Comparison of ENCODE assay signal across 8 cellular contexts in the genomic region with DNA sequence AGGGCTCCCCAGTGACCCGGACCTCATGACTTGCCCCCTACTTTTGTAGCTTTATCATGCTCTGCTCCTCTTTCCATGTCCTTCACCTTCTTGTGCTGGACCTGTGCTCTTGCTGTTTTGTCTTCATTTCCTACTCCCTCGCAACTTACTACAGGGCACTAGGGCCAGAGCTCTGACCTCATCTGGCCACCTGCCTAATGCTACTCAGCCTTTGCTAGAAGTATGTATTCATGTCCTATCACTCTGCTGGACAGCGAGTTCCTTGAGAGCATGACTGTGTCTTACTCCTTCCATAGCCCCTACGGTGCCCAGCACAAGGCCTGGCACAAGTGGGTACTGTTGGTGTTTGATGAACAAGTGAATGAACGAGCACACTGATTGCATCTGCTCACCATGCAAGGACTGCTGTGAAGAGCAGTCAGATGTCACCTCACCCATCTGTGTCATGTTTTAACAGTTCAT. TPM values are rescaled to one million over a fixed set of nuclear protein-coding genes. Genes with fewer than 3 reads are reported as not detected.
DNase-seq lines count a peak whose midpoint lies in the region; ATAC-seq, FAIRE-seq and TF ChIP-seq lines count a peak whose summit lies in the region.

No MANE protein-coding gene starts in this region.

- no peaks in the 10 kb centered on the region for H3K9me3 Mint-ChIP-seq in astrocyte (ENCODE audit: unreplicated experiment)

- ATAC-seq in A549: no peak
- no peak for ATAC-seq in HepG2
- ATAC-seq in GM21619 (IDR thresholded peaks at IDR 0.05; ENCODE audit: unreplicated experiment): no peak
- ATAC-seq in HG03442 (IDR thresholded peaks at IDR 0.05; ENCODE audit: unreplicated experiment): no peak

- H3K27ac ChIP-seq in A549 (no peak overlapping the region), astrocyte (ENCODE audit: low read depth, low read length) (no peak overlapping the region), HepG2 (ENCODE audit: extremely low read length, insufficient read depth, low read length) (no peak overlapping the region)

- H4K20me1 ChIP-seq in astrocyte (ENCODE audit: insufficient read depth, low read length) (peaks cover 45% of the 10 kb centered on the region), HepG2 (ENCODE audit: insufficient read depth, low read length) (peaks cover 8% of the 10 kb centered on the region)

- H3K79me2 ChIP-seq in astrocyte (ENCODE audit: insufficient read depth, low read length) (peaks cover 52% of the 10 kb centered on the region), HepG2 (ENCODE audit: insufficient read depth, low read length) (peaks cover 26% of the 10 kb centered on the region)

- TF ChIP-seq RAD21 in A549 (conservative IDR thresholded peaks at IDR 0.05 in 1 of 2, IDR thresholded peaks at IDR 0.05 in 1 of 2) (no peak), HepG2 (CRISPR knock-in tag; IDR thresholded peaks at IDR 0.05) (no peak)

- H3K4me3 ChIP-seq in A549: no peak overlapping the region
- peak overlapping the region; percentile 85 for H3K4me3 ChIP-seq in HFF-Myc (replicated peaks; ENCODE audit: low read depth, low read length)
- no peak overlapping the region for H3K4me3 ChIP-seq in astrocyte (ENCODE audit: insufficient read depth, low read depth, low read length)
- peak overlapping the region; percentile 90 to 94 (median 94); a peak in 5 of 6 replicates for H3K4me3 ChIP-seq in HepG2 (replicated peaks in 1 of 3; ENCODE audit: insufficient read depth in 1 of 3, low read depth in 2 of 3, low read length in 3 of 3)

- in situ Hi-C loops in HepG2 (cut with HindIII; ENCODE audit: extremely low pct_ligation_motif_present, low pct_unique_long_range_greater_than_20kb): loop anchor here (10.0 to 25.0 kb wide), 2 partner anchors 173 to 209 kb away; a partner anchor contains a TSS

- H3K9me3 ChIP-seq in A549: no peaks in the 10 kb centered on the region
- H3K9me3 ChIP-seq in astrocyte (ENCODE audit: insufficient read depth, low read depth, low read length): no peaks in the 10 kb centered on the region
- H3K9me3 ChIP-seq in HepG2 (ENCODE audit: low read length): no peaks in the 10 kb centered on the region

- H3K4me2 ChIP-seq in A549: peak overlapping the region; percentile 83
- peak overlapping the region; percentile 90 for H3K4me2 ChIP-seq in astrocyte (ENCODE audit: low read length)
- H3K4me2 ChIP-seq in HepG2 (ENCODE audit: low read depth, low read length): peak overlapping the region; percentile 95

- no TSS peak for BruUV-seq in HepG2 (replicated peaks; lab: Mats Ljungman, UMichigan)

- H3K27me3 ChIP-seq in astrocyte (ENCODE audit: insufficient read depth, low read length) (no peaks in the 10 kb centered on the region), HepG2 (ENCODE audit: control insufficient read depth in 1 of 2, insufficient read depth in 2 of 2, low read length in 2 of 2) (no peaks in the 10 kb centered on the region; a peak in 1 of 5 replicates)

- TF ChIP-seq EP300 in A549 (IDR thresholded peaks at IDR 0.05) (no peak), HepG2 (IDR thresholded peaks at IDR 0.05; ENCODE audit: low read depth in 2 of 2, low read length in 2 of 2) (no peak), HepG2 (CRISPR knock-in tag; IDR thresholded peaks at IDR 0.05; ENCODE audit: borderline replicate concordance) (no peak)

- POLR2A ChIA-PET in A549 (lab: Yijun Ruan, JAX) (no interaction called here), HepG2 (lab: Yijun Ruan, JAX) (interaction anchor here (1.1 to 1.3 kb wide), 2 partner anchors 54 to 136 kb away, joined by 3 to 5 read pairs; a partner anchor contains a TSS)

- no peak for TF ChIP-seq CTCF in A549 (IDR thresholded peaks at IDR 0.05)
- TF ChIP-seq CTCF in HFF-Myc (IDR thresholded peaks at IDR 0.05; ENCODE audit: low read depth, low read length, missing control alignments): no peak
- TF ChIP-seq CTCF in astrocyte (IDR thresholded peaks at IDR 0.05; ENCODE audit: insufficient read depth, low read depth, low read length): no peak
- no peak for TF ChIP-seq CTCF in HepG2 (CRISPR knock-in tag; IDR thresholded peaks at IDR 0.05)
- no peak for TF ChIP-seq CTCF in GM20000 (IDR thresholded peaks at IDR 0.05; ENCODE audit: extremely low read depth, missing control alignments)

- TF ChIP-seq POLR2A in A549 (IDR thresholded peaks at IDR 0.05; ENCODE audit: low read length): no peak
- no peak for TF ChIP-seq POLR2A in HepG2 (IDR thresholded peaks at IDR 0.05; ENCODE audit: insufficient read depth in 1 of 2, low read depth in 2 of 2, low read length in 2 of 2)

- H3K4me1 ChIP-seq in A549 (peaks cover 18% of the 10 kb centered on the region), astrocyte (ENCODE audit: insufficient read depth, low read length) (peaks cover 22% of the 10 kb centered on the region), HepG2 (ENCODE audit: insufficient read depth, low read length) (peaks cover 44% of the 10 kb centered on the region)

- H3K9ac ChIP-seq in astrocyte (ENCODE audit: low read length): peak overlapping the region; percentile 94
- peak overlapping the region; percentile 98 for H3K9ac ChIP-seq in HepG2 (ENCODE audit: insufficient read depth, low read depth, low read length)

- peak overlapping the region; percentile 93 for H3K4me3 Mint-ChIP-seq in astrocyte (ENCODE audit: unreplicated experiment)

- no peaks in the 10 kb centered on the region for H3K27me3 Mint-ChIP-seq in astrocyte (ENCODE audit: low read depth, unreplicated experiment)

- intact Hi-C loops in HepG2 (cut with micrococcal nuclease; ENCODE audit: unreplicated experiment): loop anchor here (5.0 kb wide), 2 partner anchors 71 to 176 kb away; a partner anchor contains a TSS

- CTCF ChIA-PET in A549 (lab: Yijun Ruan, JAX) (interaction anchor here (1.1 to 1.4 kb wide), 3 partner anchors 11 to 26 kb away, joined by 3 to 5 read pairs (median 4); no protein-coding TSS in a partner anchor), HepG2 (lab: Yijun Ruan, JAX; ENCODE audit: low intra/inter-chr PET ratio, low total read pairs) (no interaction called here)

- no peak for DNase-seq in A549 (ENCODE audit: low read depth in 1 of 2, low spot score in 1 of 2)
- no peak for DNase-seq in HFF-Myc (ENCODE audit: extremely low read depth, low read depth)
- peak; percentile 28 for DNase-seq in astrocyte (ENCODE audit: low read depth)
- DNase-seq in HepG2 (ENCODE audit: low spot score): no peak
- DNase-seq in GM20000 (ENCODE audit: low spot score): no peak
- DNase-seq in HTR-8/SVneo (ENCODE audit: insufficient read length, low spot score): no peak

- H3K36me3 Mint-ChIP-seq in astrocyte (ENCODE audit: low read depth, unreplicated experiment): peaks cover 4% of the 10 kb centered on the region

- H3K27ac Mint-ChIP-seq in astrocyte (ENCODE audit: unreplicated experiment): peak overlapping the region; percentile 42

- peaks cover 24% of the 10 kb centered on the region for H3K4me1 Mint-ChIP-seq in astrocyte (ENCODE audit: low read depth, unreplicated experiment)

- peaks cover 6% of the 10 kb centered on the region for H3K36me3 ChIP-seq in astrocyte (ENCODE audit: insufficient read depth, low read length)
- peaks cover 4 to 18% of the 10 kb centered on the region in 2 experiments; a peak in 4 of 5 replicates for H3K36me3 ChIP-seq in HepG2 (replicated peaks in 1 of 2; ENCODE audit: control insufficient read depth in 1 of 2, insufficient read depth in 2 of 2, low read length in 2 of 2)

- FAIRE-seq in A549 (lab: Jason Lieb, UNC): no peak
- no peak for FAIRE-seq in astrocyte (lab: Jason Lieb, UNC)
- no peak for FAIRE-seq in HepG2 (lab: Jason Lieb, UNC)
- no peak for FAIRE-seq in HTR-8/SVneo (lab: Jason Lieb, UNC)

- 86% methylated on average over 5 of the region's 5 CpGs for WGBS in A549 (ENCODE audit: missing lambda C conversion rate)
- WGBS in HepG2 (ENCODE audit: low lambda C conversion rate): 66% methylated on average over 5 of the region's 5 CpGs

- H2AFZ ChIP-seq in astrocyte (ENCODE audit: low read depth, low read length) (no peak overlapping the region), HepG2 (ENCODE audit: low read length) (no peak overlapping the region)

RNA-seq across cellular contexts. Expression of a gene that starts 1.9 kb away (rescaled TPM):
- 26.1 and 33.0 TPM in 2 replicates for polyA plus RNA-seq in A549 (2011; rRNA removed)
- polyA plus RNA-seq in A549 (2012; cell fraction: cytosol; rRNA removed): 27.5 and 30.1 TPM in 2 replicates
- 24.6 and 27.8 TPM in 2 replicates for polyA plus RNA-seq in A549 (2012; cell fraction: nucleus; rRNA removed)
- 24.7 to 26.1 TPM (median 25.9 TPM) in 3 replicates for polyA plus RNA-seq in A549 (2017; fragmentation: RNase III; extraction: RNeasy Plus Mini Kit Qiagen cat#74134 plus additional on column Dnase treatment)
- 25.7 and 29.3 TPM in 2 replicates for polyA minus RNA-seq in A549 (2011; rRNA and poly(A)+ RNA removed)
- total RNA-seq in astrocyte: 44.6 and 51.2 TPM in 2 replicates
- 38.0 and 47.5 TPM in 2 replicates for total RNA-seq in HepG2 (2016; rRNA removed; fragmentation: Illumina TruSeq; extraction: Trizol)
- total RNA-seq in HepG2 (2016; cell fraction: cytosol; rRNA removed; fragmentation: Illumina TruSeq; extraction: Trizol; ENCODE audit: low read depth): 28.2 and 30.9 TPM in 2 replicates
- total RNA-seq in HepG2 (2016; cell fraction: insoluble cytoplasmic fraction; rRNA removed; fragmentation: Illumina TruSeq; extraction: Trizol): 40.1 and 47.2 TPM in 2 replicates
- 56.8 and 65.1 TPM in 2 replicates for total RNA-seq in HepG2 (2016; cell fraction: membrane; rRNA removed; fragmentation: Illumina TruSeq; extraction: Trizol)
- 25.8 and 26.4 TPM in 2 replicates for total RNA-seq in HepG2 (2016; cell fraction: nucleus; rRNA removed; fragmentation: Illumina TruSeq; extraction: Trizol)
- polyA plus RNA-seq in HepG2 (2011; rRNA removed): 55.7 and 68.1 TPM in 2 replicates
- 36.1 and 44.8 TPM in 2 replicates for polyA plus RNA-seq in HepG2 (2011; cell fraction: cytosol; rRNA removed)
- polyA plus RNA-seq in HepG2 (2011; cell fraction: nucleus; rRNA removed): 196 and 210 TPM in 2 replicates
- 39.2 and 42.0 TPM in 2 replicates for polyA plus RNA-seq in HepG2 (2012)
- 28.1 and 35.4 TPM in 2 replicates for polyA plus RNA-seq in HepG2 (2016; cell fraction: cytosol; fragmentation: Illumina TruSeq; extraction: Trizol; ENCODE audit: low read depth)
- polyA plus RNA-seq in HepG2 (2016; cell fraction: insoluble cytoplasmic fraction; fragmentation: Illumina TruSeq; extraction: Trizol; ENCODE audit: low read depth): 45.3 and 52.8 TPM in 2 replicates
- polyA plus RNA-seq in HepG2 (2016; cell fraction: membrane; fragmentation: Illumina TruSeq; extraction: Trizol; ENCODE audit: low read depth): 52.1 and 54.5 TPM in 2 replicates
- 60.6 and 65.4 TPM in 2 replicates for polyA plus RNA-seq in HepG2 (2016; cell fraction: nucleus; fragmentation: Illumina TruSeq; extraction: Trizol; ENCODE audit: insufficient read depth, low read depth)
- 29.8 and 53.8 TPM in 2 replicates for polyA minus RNA-seq in HepG2 (2011; rRNA and poly(A)+ RNA removed; ENCODE audit: low replicate concordance)
- polyA minus RNA-seq in HepG2 (2011; cell fraction: cytosol; rRNA and poly(A)+ RNA removed): 18.0 and 18.1 TPM in 2 replicates
- 23.8 and 32.3 TPM in 2 replicates for polyA minus RNA-seq in HepG2 (2011; cell fraction: nucleus; rRNA and poly(A)+ RNA removed)

RNA-seq across cellular contexts. Expression of a gene that starts 21.7 kb away (rescaled TPM):
- polyA plus RNA-seq in A549 (2011; rRNA removed) (16.6 and 30.1 TPM in 2 replicates), A549 (2017; fragmentation: RNase III; extraction: RNeasy Plus Mini Kit Qiagen cat#74134 plus additional on column Dnase treatment) (38.8 to 41.1 TPM (median 40.0 TPM) in 3 replicates), HepG2 (2011; rRNA removed) (8.0 and 8.9 TPM in 2 replicates)
- 44.2 and 64.3 TPM in 2 replicates for polyA plus RNA-seq in A549 (2012; cell fraction: cytosol; rRNA removed)
- polyA plus RNA-seq in A549 (2012; cell fraction: nucleus; rRNA removed): 53.8 and 61.9 TPM in 2 replicates
- polyA minus RNA-seq in A549 (2011; rRNA and poly(A)+ RNA removed): 23.3 and 36.5 TPM in 2 replicates
- total RNA-seq in astrocyte (64.1 and 67.0 TPM in 2 replicates), HepG2 (2016; rRNA removed; fragmentation: Illumina TruSeq; extraction: Trizol) (3.4 and 3.8 TPM in 2 replicates)
- 1.4 and 1.6 TPM in 2 replicates for total RNA-seq in HepG2 (2016; cell fraction: cytosol; rRNA removed; fragmentation: Illumina TruSeq; extraction: Trizol; ENCODE audit: low read depth)
- total RNA-seq in HepG2 (2016; cell fraction: insoluble cytoplasmic fraction; rRNA removed; fragmentation: Illumina TruSeq; extraction: Trizol): 2.6 and 3.9 TPM in 2 replicates
- total RNA-seq in HepG2 (2016; cell fraction: membrane; rRNA removed; fragmentation: Illumina TruSeq; extraction: Trizol): 5.9 and 6.0 TPM in 2 replicates
- total RNA-seq in HepG2 (2016; cell fraction: nucleus; rRNA removed; fragmentation: Illumina TruSeq; extraction: Trizol): 6.6 and 8.7 TPM in 2 replicates
- 9.0 and 9.2 TPM in 2 replicates for polyA plus RNA-seq in HepG2 (2011; cell fraction: cytosol; rRNA removed)
- 13.1 and 15.6 TPM in 2 replicates for polyA plus RNA-seq in HepG2 (2011; cell fraction: nucleus; rRNA removed)
- 10.5 and 11.5 TPM in 2 replicates for polyA plus RNA-seq in HepG2 (2012)
- polyA plus RNA-seq in HepG2 (2016; cell fraction: cytosol; fragmentation: Illumina TruSeq; extraction: Trizol; ENCODE audit: low read depth): 3.5 and 4.0 TPM in 2 replicates
- polyA plus RNA-seq in HepG2 (2016; cell fraction: insoluble cytoplasmic fraction; fragmentation: Illumina TruSeq; extraction: Trizol; ENCODE audit: low read depth): 8.8 and 12.5 TPM in 2 replicates
- 12.1 and 12.7 TPM in 2 replicates for polyA plus RNA-seq in HepG2 (2016; cell fraction: membrane; fragmentation: Illumina TruSeq; extraction: Trizol; ENCODE audit: low read depth)
- polyA plus RNA-seq in HepG2 (2016; cell fraction: nucleus; fragmentation: Illumina TruSeq; extraction: Trizol; ENCODE audit: insufficient read depth, low read depth): 27.6 and 29.1 TPM in 2 replicates
- polyA minus RNA-seq in HepG2 (2011; rRNA and poly(A)+ RNA removed; ENCODE audit: low replicate concordance): 10.4 TPM in 2 replicates
- 8.1 and 8.3 TPM in 2 replicates for polyA minus RNA-seq in HepG2 (2011; cell fraction: cytosol; rRNA and poly(A)+ RNA removed)
- polyA minus RNA-seq in HepG2 (2011; cell fraction: nucleus; rRNA and poly(A)+ RNA removed): 3.1 and 5.0 TPM in 2 replicates

RNA-seq across cellular contexts. Expression of a gene that starts 37.6 kb away (rescaled TPM):
- polyA plus RNA-seq in A549 (2011; rRNA removed) (6.6 and 8.4 TPM in 2 replicates), A549 (2017; fragmentation: RNase III; extraction: RNeasy Plus Mini Kit Qiagen cat#74134 plus additional on column Dnase treatment) (5.6 to 7.3 TPM (median 6.5 TPM) in 3 replicates), HepG2 (2011; rRNA removed) (2.4 and 3.8 TPM in 2 replicates)
- 4.5 and 5.2 TPM in 2 replicates for polyA plus RNA-seq in A549 (2012; cell fraction: cytosol; rRNA removed)
- polyA plus RNA-seq in A549 (2012; cell fraction: nucleus; rRNA removed): 2.0 and 2.9 TPM in 2 replicates
- 5.2 and 6.7 TPM in 2 replicates for polyA minus RNA-seq in A549 (2011; rRNA and poly(A)+ RNA removed)
- total RNA-seq in astrocyte (1.3 and 2.1 TPM in 2 replicates), HepG2 (2016; rRNA removed; fragmentation: Illumina TruSeq; extraction: Trizol) (12.3 and 12.8 TPM in 2 replicates)
- 5.7 TPM in 2 replicates for total RNA-seq in HepG2 (2016; cell fraction: cytosol; rRNA removed; fragmentation: Illumina TruSeq; extraction: Trizol; ENCODE audit: low read depth)
- 12.6 and 14.1 TPM in 2 replicates for total RNA-seq in HepG2 (2016; cell fraction: insoluble cytoplasmic fraction; rRNA removed; fragmentation: Illumina TruSeq; extraction: Trizol)
- total RNA-seq in HepG2 (2016; cell fraction: membrane; rRNA removed; fragmentation: Illumina TruSeq; extraction: Trizol): 10.9 and 11.6 TPM in 2 replicates
- total RNA-seq in HepG2 (2016; cell fraction: nucleus; rRNA removed; fragmentation: Illumina TruSeq; extraction: Trizol): 10.2 and 12.0 TPM in 2 replicates
- polyA plus RNA-seq in HepG2 (2011; cell fraction: cytosol; rRNA removed): 2.0 and 2.5 TPM in 2 replicates
- polyA plus RNA-seq in HepG2 (2011; cell fraction: nucleus; rRNA removed): 2.3 TPM in 2 replicates
- polyA plus RNA-seq in HepG2 (2012): 1.4 and 2.3 TPM in 2 replicates
- 2.5 and 3.0 TPM in 2 replicates for polyA plus RNA-seq in HepG2 (2016; cell fraction: cytosol; fragmentation: Illumina TruSeq; extraction: Trizol; ENCODE audit: low read depth)
- 12.7 and 13.5 TPM in 2 replicates for polyA plus RNA-seq in HepG2 (2016; cell fraction: insoluble cytoplasmic fraction; fragmentation: Illumina TruSeq; extraction: Trizol; ENCODE audit: low read depth)
- 4.7 and 4.8 TPM in 2 replicates for polyA plus RNA-seq in HepG2 (2016; cell fraction: membrane; fragmentation: Illumina TruSeq; extraction: Trizol; ENCODE audit: low read depth)
- polyA plus RNA-seq in HepG2 (2016; cell fraction: nucleus; fragmentation: Illumina TruSeq; extraction: Trizol; ENCODE audit: insufficient read depth, low read depth): 7.1 and 8.3 TPM in 2 replicates
- 4.6 and 20.8 TPM in 2 replicates for polyA minus RNA-seq in HepG2 (2011; rRNA and poly(A)+ RNA removed; ENCODE audit: low replicate concordance)
- 2.7 and 3.9 TPM in 2 replicates for polyA minus RNA-seq in HepG2 (2011; cell fraction: cytosol; rRNA and poly(A)+ RNA removed)
- 5.7 and 7.3 TPM in 2 replicates for polyA minus RNA-seq in HepG2 (2011; cell fraction: nucleus; rRNA and poly(A)+ RNA removed)

RNA-seq across cellular contexts. Expression of a gene that starts 53.8 kb away (rescaled TPM):
- polyA plus RNA-seq in A549 (2011; rRNA removed): 2.3 and 3.4 TPM in 2 replicates
- 2.6 and 4.0 TPM in 2 replicates for polyA plus RNA-seq in A549 (2012; cell fraction: cytosol; rRNA removed)
- polyA plus RNA-seq in A549 (2012; cell fraction: nucleus; rRNA removed): 6.9 and 7.4 TPM in 2 replicates
- polyA plus RNA-seq in A549 (2017; fragmentation: RNase III; extraction: RNeasy Plus Mini Kit Qiagen cat#74134 plus additional on column Dnase treatment): 5.9 to 6.4 TPM (median 6.0 TPM) in 3 replicates
- 8.5 and 10.1 TPM in 2 replicates for polyA minus RNA-seq in A549 (2011; rRNA and poly(A)+ RNA removed)
- total RNA-seq in astrocyte: 14.5 and 15.1 TPM in 2 replicates
- 6.0 and 13.2 TPM in 2 replicates for total RNA-seq in HepG2 (2016; rRNA removed; fragmentation: Illumina TruSeq; extraction: Trizol)
- 4.1 and 4.7 TPM in 2 replicates for total RNA-seq in HepG2 (2016; cell fraction: cytosol; rRNA removed; fragmentation: Illumina TruSeq; extraction: Trizol; ENCODE audit: low read depth)
- 6.2 and 13.0 TPM in 2 replicates for total RNA-seq in HepG2 (2016; cell fraction: insoluble cytoplasmic fraction; rRNA removed; fragmentation: Illumina TruSeq; extraction: Trizol)
- 10.2 and 10.4 TPM in 2 replicates for total RNA-seq in HepG2 (2016; cell fraction: membrane; rRNA removed; fragmentation: Illumina TruSeq; extraction: Trizol)
- 8.2 and 9.4 TPM in 2 replicates for total RNA-seq in HepG2 (2016; cell fraction: nucleus; rRNA removed; fragmentation: Illumina TruSeq; extraction: Trizol)
- polyA plus RNA-seq in HepG2 (2011; rRNA removed): 16.6 and 20.2 TPM in 2 replicates
- 19.1 and 22.5 TPM in 2 replicates for polyA plus RNA-seq in HepG2 (2011; cell fraction: cytosol; rRNA removed)
- polyA plus RNA-seq in HepG2 (2011; cell fraction: nucleus; rRNA removed): 17.0 and 18.5 TPM in 2 replicates
- polyA plus RNA-seq in HepG2 (2012): 13.9 and 14.2 TPM in 2 replicates
- 2.4 TPM in 2 replicates for polyA plus RNA-seq in HepG2 (2016; cell fraction: cytosol; fragmentation: Illumina TruSeq; extraction: Trizol; ENCODE audit: low read depth)
- 4.5 and 5.3 TPM in 2 replicates for polyA plus RNA-seq in HepG2 (2016; cell fraction: insoluble cytoplasmic fraction; fragmentation: Illumina TruSeq; extraction: Trizol; ENCODE audit: low read depth)
- polyA plus RNA-seq in HepG2 (2016; cell fraction: membrane; fragmentation: Illumina TruSeq; extraction: Trizol; ENCODE audit: low read depth): 5.2 and 5.6 TPM in 2 replicates
- 19.6 and 20.2 TPM in 2 replicates for polyA plus RNA-seq in HepG2 (2016; cell fraction: nucleus; fragmentation: Illumina TruSeq; extraction: Trizol; ENCODE audit: insufficient read depth, low read depth)
- 21.8 and 127 TPM in 2 replicates for polyA minus RNA-seq in HepG2 (2011; rRNA and poly(A)+ RNA removed; ENCODE audit: low replicate concordance)
- polyA minus RNA-seq in HepG2 (2011; cell fraction: cytosol; rRNA and poly(A)+ RNA removed): 28.0 and 29.7 TPM in 2 replicates
- 6.8 and 10.7 TPM in 2 replicates for polyA minus RNA-seq in HepG2 (2011; cell fraction: nucleus; rRNA and poly(A)+ RNA removed)

Comparison
In these comparisons a context has a peak if more than half of its experiments do, and no peak if none do; other contexts are left out.
1. H3K4me3 ChIP-seq: peak in HFF-Myc (single experiment) and HepG2 (3 of 3); none in A549 (single experiment) and astrocyte (single experiment).
2. Peak in every context shown above with its lines, with median percentiles within 50 percentile points of each other: H3K4me2 ChIP-seq.